8 cellular contexts compared by ENCODE assay signal in the genomic region with DNA sequence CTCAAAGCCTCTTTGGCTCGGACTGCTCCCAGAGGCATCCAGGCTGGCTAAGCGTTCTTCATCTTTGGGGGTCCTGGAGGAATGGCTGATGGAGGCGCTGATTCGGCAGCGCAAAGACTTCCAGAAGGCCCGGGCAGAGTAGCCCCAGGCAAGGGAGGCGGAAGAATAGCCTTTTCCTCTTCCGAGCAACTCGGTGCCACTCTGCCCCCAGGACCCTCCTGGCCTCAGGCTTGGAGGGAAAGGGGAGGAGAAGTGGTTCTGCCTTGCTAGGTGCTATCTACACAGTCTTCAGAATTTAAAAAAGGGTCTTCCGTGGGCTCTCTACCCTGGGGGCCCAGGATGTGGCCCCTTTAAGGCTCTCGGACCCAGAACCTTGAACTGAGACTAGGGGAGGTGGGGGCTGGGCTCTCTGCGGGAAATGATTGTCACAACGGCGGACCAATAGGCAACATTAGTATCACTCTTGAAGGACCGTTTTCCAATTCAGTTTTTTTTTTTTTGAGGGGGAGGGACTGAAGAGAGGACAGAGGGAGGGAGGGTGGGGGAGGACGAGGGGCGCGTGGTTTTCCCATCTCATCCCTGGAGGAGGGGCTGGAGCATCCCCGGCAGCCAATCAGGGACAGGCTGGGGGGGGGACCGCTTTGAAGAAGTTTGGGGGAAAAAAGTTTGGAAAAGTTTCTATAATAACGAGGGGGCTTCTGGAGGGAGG. TPM values are rescaled to one million over a fixed set of nuclear protein-coding genes. Genes with fewer than 3 reads are reported as not detected.
DNase-seq lines count a peak whose midpoint lies in the region; ATAC-seq and TF ChIP-seq lines count a peak whose summit lies in the region.

A gene (plus strand): TSS at position 679 of the 709 bp plus-strand sequence. CDS start 157 bp downstream, outside the sequence.

- peaks cover 20% of the 10 kb centered on the region for H3K36me3 ChIP-seq in BJ (ENCODE audit: control insufficient read depth, insufficient read depth, low read length)

- TF ChIP-seq CTCF in BJ (IDR thresholded peaks at IDR 0.05; ENCODE audit: insufficient read depth, low read depth, low read length) (no peak), fibroblast of the aortic adventitia (IDR thresholded peaks at IDR 0.05; ENCODE audit: insufficient read depth, low read length) (no peak)

- no peaks in the 10 kb centered on the region for H3K27me3 ChIP-seq in BJ (ENCODE audit: control insufficient read depth, insufficient read depth, low read length)

- H3K4me3 ChIP-seq in BJ (ENCODE audit: low read depth, low read length) (peak within 1 kb of the TSS; percentile 98), fibroblast of the aortic adventitia (ENCODE audit: low read depth, low read length) (peak within 1 kb of the TSS; percentile 88)

- H3K9me3 Mint-ChIP-seq in activated T-cell treated with anti-CD3 and anti-CD28 coated beads, Interleukin-2, amount 50 U/mL, for 24 hours, result no peaks in the 10 kb centered on the region
- no peaks in the 10 kb centered on the region for H3K9me3 Mint-ChIP-seq in naive thymus-derived CD8-positive, alpha-beta T cell
- no peaks in the 10 kb centered on the region for H3K9me3 Mint-ChIP-seq in activated T-helper 2 cell treated with anti-CD3 and anti-CD28 coated beads, Interferon-gamma antibody, Interleukin-2, Interleukin-4, amounts not matched to agents 10 μg/mL and 5 μg/mL and 100 μg/mL, durations not matched to agents 14 hours and 24 hours and 36 hours

- H3K4me3 Mint-ChIP-seq in activated T-cell treated with anti-CD3 and anti-CD28 coated beads, Interleukin-2, amount 50 U/mL, for 24 hours, result peak within 1 kb of the TSS; percentile 64
- peak within 1 kb of the TSS; percentile 64 to 87 (median 80) for H3K4me3 Mint-ChIP-seq in naive thymus-derived CD8-positive, alpha-beta T cell
- no peak within 1 kb of the TSS for H3K4me3 Mint-ChIP-seq in activated T-helper 2 cell treated with anti-CD3 and anti-CD28 coated beads, Interferon-gamma antibody, Interleukin-2, Interleukin-4, amounts not matched to agents 10 μg/mL and 5 μg/mL and 100 μg/mL, durations not matched to agents 14 hours and 24 hours and 36 hours (ENCODE audit: low read depth)

- POLR2A ChIA-PET in BJ (lab: Charles Lee), result no interaction called here
- POLR2A ChIA-PET in naive thymus-derived CD8-positive, alpha-beta T cell (lab: Charles Lee), result interaction anchor here (1.0 to 1.4 kb wide), 3 partner anchors 11 to 62 kb away, joined by 3 read pairs; a partner anchor contains a TSS

- CTCF ChIA-PET in BJ (lab: Yijun Ruan, JAX), result interaction anchor here (1.4 to 8.4 kb wide), 3 partner anchors 17 to 63 kb away, joined by 3 to 59 read pairs (median 51); a partner anchor contains a TSS

- H3K27me3 Mint-ChIP-seq in activated T-cell treated with anti-CD3 and anti-CD28 coated beads, Interleukin-2, amount 50 U/mL, for 24 hours, result peaks cover 46% of the 10 kb centered on the region
- peaks cover 27 to 54% (median 32%) of the 10 kb centered on the region in 5 donors for H3K27me3 Mint-ChIP-seq in naive thymus-derived CD8-positive, alpha-beta T cell
- H3K27me3 Mint-ChIP-seq in activated T-helper 2 cell treated with anti-CD3 and anti-CD28 coated beads, Interferon-gamma antibody, Interleukin-2, Interleukin-4, amounts not matched to agents 10 μg/mL and 5 μg/mL and 100 μg/mL, durations not matched to agents 14 hours and 24 hours and 36 hours (ENCODE audit: low read depth), result peaks cover 47% of the 10 kb centered on the region

- no peaks in the 10 kb centered on the region for H3K36me3 Mint-ChIP-seq in activated T-cell treated with anti-CD3 and anti-CD28 coated beads, Interleukin-2, amount 50 U/mL, for 24 hours (ENCODE audit: low read depth)
- H3K36me3 Mint-ChIP-seq in naive thymus-derived CD8-positive, alpha-beta T cell, result no peaks in the 10 kb centered on the region
- no peaks in the 10 kb centered on the region for H3K36me3 Mint-ChIP-seq in activated T-helper 2 cell treated with anti-CD3 and anti-CD28 coated beads, Interferon-gamma antibody, Interleukin-2, Interleukin-4, amounts not matched to agents 10 μg/mL and 5 μg/mL and 100 μg/mL, durations not matched to agents 14 hours and 24 hours and 36 hours (ENCODE audit: low read depth)

- peak; percentile 16 for ATAC-seq in GM21390 (IDR thresholded peaks at IDR 0.05; ENCODE audit: unreplicated experiment)
- no peak for ATAC-seq in naive thymus-derived CD8-positive, alpha-beta T cell

- H3K27ac Mint-ChIP-seq in activated T-cell treated with anti-CD3 and anti-CD28 coated beads, Interleukin-2, amount 50 U/mL, for 24 hours, result peak within 1 kb of the TSS; percentile 18
- H3K27ac Mint-ChIP-seq in naive thymus-derived CD8-positive, alpha-beta T cell, result peak within 1 kb of the TSS in 3 of 10 donors; percentile 17 to 62 (median 62)
- no peak within 1 kb of the TSS for H3K27ac Mint-ChIP-seq in activated T-helper 2 cell treated with anti-CD3 and anti-CD28 coated beads, Interferon-gamma antibody, Interleukin-2, Interleukin-4, amounts not matched to agents 10 μg/mL and 5 μg/mL and 100 μg/mL, durations not matched to agents 14 hours and 24 hours and 36 hours

- DNase-seq in BJ (ENCODE audit: low read depth) (peak; percentile 79), NCI-H1694 treated with DMSO at 0.1 percent for 48 hours (lab: John Stamatoyannopoulos, UW) (peak; percentile 92), fibroblast of the aortic adventitia (ENCODE audit: low read depth) (peak; percentile 99), UCSD-AML1 (lab: John Stamatoyannopoulos, UW; ENCODE audit: unreplicated experiment) (no peak)
- DNase-seq in activated T-cell treated with anti-CD3 and anti-CD28 coated beads, Interleukin-2, amount 50 U/mL, for 24 hours, result no peak
- DNase-seq in naive thymus-derived CD8-positive, alpha-beta T cell, result no peak
- no peak for DNase-seq in activated T-helper 2 cell treated with anti-CD3 and anti-CD28 coated beads, Interferon-gamma antibody, Interleukin-2, Interleukin-4, amounts not matched to agents 10 μg/mL and 5 μg/mL and 100 μg/mL, durations not matched to agents 14 hours and 24 hours and 36 hours (ENCODE audit: low spot score)

- intact Hi-C loops in activated T-helper 2 cell treated with anti-CD3 and anti-CD28 coated beads, Interferon-gamma antibody, Interleukin-2, Interleukin-4, amounts not matched to agents 10 μg/mL and 5 μg/mL and 100 μg/mL, durations not matched to agents 14 hours and 24 hours and 36 hours (cut with micrococcal nuclease), result loop anchor here (2.0 kb wide), 1 partner anchor 63 kb away; no protein-coding TSS in a partner anchor

- H3K4me1 Mint-ChIP-seq in activated T-cell treated with anti-CD3 and anti-CD28 coated beads, Interleukin-2, amount 50 U/mL, for 24 hours (ENCODE audit: low read depth), result peaks cover 26% of the 10 kb centered on the region
- H3K4me1 Mint-ChIP-seq in naive thymus-derived CD8-positive, alpha-beta T cell, result peaks cover 14 to 43% (median 26%) of the 10 kb centered on the region in 4 donors
- H3K4me1 Mint-ChIP-seq in activated T-helper 2 cell treated with anti-CD3 and anti-CD28 coated beads, Interferon-gamma antibody, Interleukin-2, Interleukin-4, amounts not matched to agents 10 μg/mL and 5 μg/mL and 100 μg/mL, durations not matched to agents 14 hours and 24 hours and 36 hours (ENCODE audit: low read depth), result peaks cover 11% of the 10 kb centered on the region

RNA-seq across cellular contexts. Expression of the gene that starts here (rescaled TPM):
- polyA plus RNA-seq in BJ (2011; rRNA removed), result 95.8 and 151 TPM in 2 replicates
- 112 and 143 TPM in 2 replicates for polyA minus RNA-seq in BJ (2011; rRNA and poly(A)+ RNA removed)
- 77.9 and 221 TPM in 2 replicates for total RNA-seq in fibroblast of the aortic adventitia (ENCODE audit: low replicate concordance)
- not detected for total RNA-seq in naive thymus-derived CD8-positive, alpha-beta T cell
- polyA plus RNA-seq in naive thymus-derived CD8-positive, alpha-beta T cell, result not detected
- 0.21 TPM in 1 of 2 replicates, not detected in the other for total RNA-seq in activated T-helper 2 cell treated with anti-CD3 and anti-CD28 coated beads, Interferon-gamma antibody, Interleukin-2, Interleukin-4, amounts not matched to agents 10 μg/mL and 5 μg/mL and 100 μg/mL, durations not matched to agents 14 hours and 24 hours and 36 hours

Comparison
In these comparisons a context has a peak if more than half of its experiments do, and no peak if none do; other contexts are left out.
1. RNA of the gene that starts here (total RNA-seq): 77.9 to 221 TPM in fibroblast of the aortic adventitia; 0.21 TPM in activated T-helper 2 cell treated with anti-CD3 and anti-CD28 coated beads, Interferon-gamma antibody, Interleukin-2, Interleukin-4, amounts not matched to agents 10 μg/mL and 5 μg/mL and 100 μg/mL, durations not matched to agents 14 hours and 24 hours and 36 hours and not detected in naive thymus-derived CD8-positive, alpha-beta T cell; every median in the first group is over 10 times any median in the second.
2. RNA of the gene that starts here (polyA plus RNA-seq): 95.8 to 151 TPM in BJ; not detected in naive thymus-derived CD8-positive, alpha-beta T cell; every median in the first group is over 10 times any median in the second.
3. DNase-seq: peak in BJ (single experiment), NCI-H1694 treated with DMSO at 0.1 percent for 48 hours (single experiment) and fibroblast of the aortic adventitia (single experiment); none in activated T-cell treated with anti-CD3 and anti-CD28 coated beads, Interleukin-2, amount 50 U/mL, for 24 hours (single experiment), naive thymus-derived CD8-positive, alpha-beta T cell (0 of 10), activated T-helper 2 cell treated with anti-CD3 and anti-CD28 coated beads, Interferon-gamma antibody, Interleukin-2, Interleukin-4, amounts not matched to agents 10 μg/mL and 5 μg/mL and 100 μg/mL, durations not matched to agents 14 hours and 24 hours and 36 hours (single experiment) and UCSD-AML1 (single experiment).